Comparison of ENCODE assay signal across 12 cellular contexts in genomic region chr3:109831403-109831802, GRCh38.
DNase-seq lines count a peak whose midpoint lies in the region; ATAC-seq and TF ChIP-seq lines count a peak whose summit lies in the region.
"Had no signal": no experiment of that assay in that cellular context is flagged by ENCODE, and none has a peak within 500 bp of the region (broad histone marks: within the 10 kb centered on the region; RNA-seq: fewer than 3 reads in every experiment).

No MANE protein-coding gene starts in this region.

- no peak overlapping the region for H2AFZ ChIP-seq in GM23338
- peak overlapping the region; percentile 68 for H2AFZ ChIP-seq in neural progenitor cell (replicated peaks)

- no peak overlapping the region for H3K4me3 ChIP-seq in GM23338
- H3K4me3 ChIP-seq in neural progenitor cell: no peak overlapping the region
- H3K4me3 ChIP-seq: BLaER1 treated with 17β-estradiol and CSF1 and Interleukin-3, amounts not matched to agents 10 nM and 100 nM; GM12878; HAP-1 had no signal

- peak overlapping the region; percentile 53; the same call in 1 of the 2 replicates for H3K27ac Mint-ChIP-seq in GM23338
- peak overlapping the region; percentile 78 for H3K27ac Mint-ChIP-seq in WTC11
- H3K27ac Mint-ChIP-seq in neural progenitor cell: no peak overlapping the region
- H3K27ac Mint-ChIP-seq: CD4-positive, CD25-positive, alpha-beta regulatory T cell had no signal

- H4K20me1 ChIP-seq in GM23338 (replicated peaks; ENCODE audit: insufficient read depth) (no peaks in the 10 kb centered on the region), neural progenitor cell (ENCODE audit: low read depth) (no peaks in the 10 kb centered on the region)
- H4K20me1 ChIP-seq: BLaER1 treated with 17β-estradiol and CSF1 and Interleukin-3, amounts not matched to agents 10 nM and 100 nM had no signal

- no peaks in the 10 kb centered on the region for H3K36me3 ChIP-seq in GM23338 (ENCODE audit: insufficient read depth)
- no peaks in the 10 kb centered on the region for H3K36me3 ChIP-seq in neural progenitor cell
- H3K36me3 ChIP-seq: BLaER1 treated with 17β-estradiol and CSF1 and Interleukin-3, amounts not matched to agents 10 nM and 100 nM; HAP-1 had no signal

- H3K27me3 Mint-ChIP-seq in GM23338 (ENCODE audit: insufficient read depth, low read depth, poor library complexity) (peaks cover 2% of the 10 kb centered on the region), WTC11 (ENCODE audit: low read depth) (no peaks in the 10 kb centered on the region), neural progenitor cell (ENCODE audit: insufficient read depth, low read depth) (no peaks in the 10 kb centered on the region)

- TF ChIP-seq CTCF in GM23338 (conservative IDR thresholded peaks at IDR 0.05; ENCODE audit: low read depth in 2 of 2) (no peak), WTC11 (IDR thresholded peaks at IDR 0.05) (no peak), neural progenitor cell (IDR thresholded peaks at IDR 0.05) (no peak)

- no peak overlapping the region for H3K9ac ChIP-seq in neural progenitor cell
- H3K9ac ChIP-seq: BLaER1 treated with 17β-estradiol and CSF1 and Interleukin-3, amounts not matched to agents 10 nM and 100 nM had no signal

- H3F3A ChIP-seq in GM23338 (replicated peaks; ENCODE audit: low read depth) (no peaks in the 10 kb centered on the region), neural progenitor cell (ENCODE audit: low read depth) (no peaks in the 10 kb centered on the region)

- H3K27me3 ChIP-seq in GM23338 (ENCODE audit: insufficient read depth): no peaks in the 10 kb centered on the region
- no peaks in the 10 kb centered on the region for H3K27me3 ChIP-seq in neural progenitor cell
- H3K27me3 ChIP-seq: BLaER1 treated with 17β-estradiol and CSF1 and Interleukin-3, amounts not matched to agents 10 nM and 100 nM had no signal

- H3K4me3 Mint-ChIP-seq in GM23338 (no peak overlapping the region), WTC11 (peak overlapping the region; percentile 13; the same call in 1 of the 2 replicates), neural progenitor cell (no peak overlapping the region)
- H3K4me3 Mint-ChIP-seq: CD4-positive, CD25-positive, alpha-beta regulatory T cell had no signal

- H3K79me2 ChIP-seq in GM23338 (replicated peaks; ENCODE audit: insufficient read depth) (no peaks in the 10 kb centered on the region), neural progenitor cell (ENCODE audit: low read depth) (no peaks in the 10 kb centered on the region)

- peak; percentile 92 for ATAC-seq in GM23338
- peak; percentile 98 for ATAC-seq in WTC11
- ATAC-seq: GM12878 had no signal

- H3K27ac ChIP-seq in GM23338 (ENCODE audit: low read depth): no peak overlapping the region
- H3K27ac ChIP-seq in neural progenitor cell: no peak overlapping the region
- H3K27ac ChIP-seq: BLaER1 treated with 17β-estradiol and CSF1 and Interleukin-3, amounts not matched to agents 10 nM and 100 nM had no signal

- POLR2A ChIA-PET in WTC11 (lab: Charles Lee): no interaction called here

- peak; percentile 60 for DNase-seq in GM23338 (ENCODE audit: low spot score)
- peak; percentile 38 for DNase-seq in WTC11 (ENCODE audit: low spot score)
- DNase-seq in iPS DF 4.7 (ENCODE audit: extremely low read depth, low spot score): peak; percentile 56
- DNase-seq in neural progenitor cell (ENCODE audit: low spot score): no peak
- no peak for DNase-seq in stimulated activated CD4-positive, alpha-beta T cell treated with anti-CD3 and anti-CD28 coated beads, Interleukin-15, amount 100 ng/mL, for 24 hours
- DNase-seq in epidermal melanocyte (ENCODE audit: insufficient read length, low spot score): no peak
- DNase-seq in AG20443 (ENCODE audit: low spot score): no peak
- DNase-seq: 8988T; CD4-positive, CD25-positive, alpha-beta regulatory T cell had no signal

- H3K9me3 Mint-ChIP-seq in GM23338 (peaks cover 3% of the 10 kb centered on the region; the same call in 2 of the 3 replicates), WTC11 (no peaks in the 10 kb centered on the region), neural progenitor cell (peaks cover 2% of the 10 kb centered on the region)

- H3K4me2 ChIP-seq in GM23338 (no peak overlapping the region), neural progenitor cell (no peak overlapping the region)
- H3K4me2 ChIP-seq: BLaER1 treated with 17β-estradiol and CSF1 and Interleukin-3, amounts not matched to agents 10 nM and 100 nM had no signal

- CTCF ChIA-PET in WTC11 (lab: Charles Lee): interaction anchor here (0.6 kb wide), 1 partner anchor 1175 kb away, joined by 3 read pairs; no protein-coding TSS in a partner anchor

- H3K4me1 ChIP-seq in GM23338 (ENCODE audit: insufficient read depth) (peaks cover 12% of the 10 kb centered on the region; the same call in 1 of the 2 replicates), neural progenitor cell (no peaks in the 10 kb centered on the region)
- H3K4me1 ChIP-seq: BLaER1 treated with 17β-estradiol and CSF1 and Interleukin-3, amounts not matched to agents 10 nM and 100 nM had no signal

- H3K9me2 ChIP-seq in GM23338 (ENCODE audit: insufficient read depth): no peaks in the 10 kb centered on the region

- H3K4me1 Mint-ChIP-seq in GM23338: peaks cover 10% of the 10 kb centered on the region; the same call in 2 of the 3 replicates
- H3K4me1 Mint-ChIP-seq in WTC11: peaks cover 17% of the 10 kb centered on the region
- H3K4me1 Mint-ChIP-seq in neural progenitor cell: no peaks in the 10 kb centered on the region

- H3K36me3 Mint-ChIP-seq in GM23338 (ENCODE audit: low read depth) (peaks cover 3% of the 10 kb centered on the region; the same call in 2 of the 3 replicates), WTC11 (no peaks in the 10 kb centered on the region), neural progenitor cell (no peaks in the 10 kb centered on the region)
- H3K36me3 Mint-ChIP-seq: CD4-positive, CD25-positive, alpha-beta regulatory T cell had no signal

- H3K9me3 ChIP-seq in neural progenitor cell (ENCODE audit: low read depth): no peaks in the 10 kb centered on the region
- H3K9me3 ChIP-seq: BLaER1 treated with 17β-estradiol and CSF1 and Interleukin-3, amounts not matched to agents 10 nM and 100 nM; HAP-1 had no signal

TF ChIP-seq in GM23338, 12 proteins besides CTCF, POLR2A, EP300 and RAD21 (continues in another document):
- TF ChIP-seq ETS1 (IDR thresholded peaks at IDR 0.05): no peak
- TF ChIP-seq STAT1 (IDR thresholded peaks at IDR 0.05; ENCODE audit: unreplicated experiment): no peak

TF ChIP-seq in WTC11, 78 proteins besides CTCF, POLR2A, EP300 and RAD21 (continues in another document):
- TF ChIP-seq ZNF532 (CRISPR knock-in tag; IDR thresholded peaks at IDR 0.05; ENCODE audit: borderline replicate concordance) (no peak), USF2 (CRISPR knock-in tag; IDR thresholded peaks at IDR 0.05) (0 out of 2 replicates have a peak, but pooled peaks have one; percentile 18), TCF7 (CRISPR knock-in tag; IDR thresholded peaks at IDR 0.05; ENCODE audit: low read depth) (no peak), FOXK1 (CRISPR knock-in tag; IDR thresholded peaks at IDR 0.05) (peak; percentile 32; the same call in 1 of the 2 replicates), CDX4 (CRISPR knock-in tag; IDR thresholded peaks at IDR 0.05; ENCODE audit: borderline replicate concordance) (no peak)

Comparison
In these comparisons a context has a peak if more than half of its experiments do, and no peak if none do; other contexts are left out.
1. DNase-seq: peak in GM23338 (single experiment), WTC11 (single experiment) and iPS DF 4.7 (single experiment); none in neural progenitor cell (single experiment), stimulated activated CD4-positive, alpha-beta T cell treated with anti-CD3 and anti-CD28 coated beads, Interleukin-15, amount 100 ng/mL, for 24 hours (single experiment), epidermal melanocyte (single experiment) and AG20443 (single experiment).